Comparison of ENCODE assay signal across 2 cellular contexts in genomic region chr11:72000591-72000867, GRCh38.
TF ChIP-seq lines count a peak whose summit lies in the region.

No MANE protein-coding gene starts in this region.

TF ChIP-seq in GM12878, 131 proteins besides CTCF, POLR2A, EP300 and RAD21:
- TF ChIP-seq RELB (IDR thresholded peaks at IDR 0.05; ENCODE audit: low read depth) (no peak), POLR2AphosphoS5 (IDR thresholded peaks at IDR 0.05; ENCODE audit: low read length) (peak; percentile 21; the same call in 1 of the 2 replicates)

TF ChIP-seq in WTC11, 78 proteins besides CTCF, POLR2A, EP300 and RAD21:
- TF ChIP-seq, protein P1, sequence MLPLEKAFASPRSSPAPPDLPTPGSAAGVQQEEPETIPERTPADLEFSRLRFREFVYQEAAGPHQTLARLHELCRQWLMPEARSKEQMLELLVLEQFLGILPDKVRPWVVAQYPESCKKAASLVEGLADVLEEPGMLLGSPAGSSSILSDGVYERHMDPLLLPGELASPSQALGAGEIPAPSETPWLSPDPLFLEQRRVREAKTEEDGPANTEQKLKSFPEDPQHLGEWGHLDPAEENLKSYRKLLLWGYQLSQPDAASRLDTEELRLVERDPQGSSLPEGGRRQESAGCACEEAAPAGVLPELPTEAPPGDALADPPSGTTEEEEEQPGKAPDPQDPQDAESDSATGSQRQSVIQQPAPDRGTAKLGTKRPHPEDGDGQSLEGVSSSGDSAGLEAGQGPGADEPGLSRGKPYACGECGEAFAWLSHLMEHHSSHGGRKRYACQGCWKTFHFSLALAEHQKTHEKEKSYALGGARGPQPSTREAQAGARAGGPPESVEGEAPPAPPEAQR (CRISPR knock-in tag; IDR thresholded peaks at IDR 0.05) = no peak
- TF ChIP-seq NFE2L1 (CRISPR knock-in tag; IDR thresholded peaks at IDR 0.05) (no peak), ZNF232 (CRISPR knock-in tag; IDR thresholded peaks at IDR 0.05) (no peak), TEAD4 (CRISPR knock-in tag; IDR thresholded peaks at IDR 0.05) (no peak), ESRRA (CRISPR knock-in tag; IDR thresholded peaks at IDR 0.05; ENCODE audit: borderline replicate concordance) (no peak), E2F4 (CRISPR knock-in tag; IDR thresholded peaks at IDR 0.05; ENCODE audit: borderline replicate concordance, low read depth) (no peak), PRDM15 (CRISPR knock-in tag; IDR thresholded peaks at IDR 0.05) (no peak), NR3C1 (CRISPR knock-in tag; conservative IDR thresholded peaks at IDR 0.05; ENCODE audit: low read depth) (no peak), TP53 (CRISPR knock-in tag; IDR thresholded peaks at IDR 0.05) (no peak), ZBTB43 (CRISPR knock-in tag; IDR thresholded peaks at IDR 0.05) (no peak), ZNF263 (CRISPR knock-in tag; IDR thresholded peaks at IDR 0.05; ENCODE audit: low read depth) (no peak), ZNF396 (CRISPR knock-in tag; IDR thresholded peaks at IDR 0.05; ENCODE audit: borderline replicate concordance) (no peak), NFATC4 (CRISPR knock-in tag; IDR thresholded peaks at IDR 0.05) (no peak), ZMAT4 (CRISPR knock-in tag; IDR thresholded peaks at IDR 0.05) (no peak), IRF2 (CRISPR knock-in tag; IDR thresholded peaks at IDR 0.05; ENCODE audit: borderline replicate concordance, low read depth) (no peak)
- TF ChIP-seq, protein P2, sequence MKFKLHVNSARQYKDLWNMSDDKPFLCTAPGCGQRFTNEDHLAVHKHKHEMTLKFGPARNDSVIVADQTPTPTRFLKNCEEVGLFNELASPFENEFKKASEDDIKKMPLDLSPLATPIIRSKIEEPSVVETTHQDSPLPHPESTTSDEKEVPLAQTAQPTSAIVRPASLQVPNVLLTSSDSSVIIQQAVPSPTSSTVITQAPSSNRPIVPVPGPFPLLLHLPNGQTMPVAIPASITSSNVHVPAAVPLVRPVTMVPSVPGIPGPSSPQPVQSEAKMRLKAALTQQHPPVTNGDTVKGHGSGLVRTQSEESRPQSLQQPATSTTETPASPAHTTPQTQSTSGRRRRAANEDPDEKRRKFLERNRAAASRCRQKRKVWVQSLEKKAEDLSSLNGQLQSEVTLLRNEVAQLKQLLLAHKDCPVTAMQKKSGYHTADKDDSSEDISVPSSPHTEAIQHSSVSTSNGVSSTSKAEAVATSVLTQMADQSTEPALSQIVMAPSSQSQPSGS (CRISPR knock-in tag; IDR thresholded peaks at IDR 0.05; ENCODE audit: borderline replicate concordance, low read depth) = no peak
- TF ChIP-seq, protein P3, sequence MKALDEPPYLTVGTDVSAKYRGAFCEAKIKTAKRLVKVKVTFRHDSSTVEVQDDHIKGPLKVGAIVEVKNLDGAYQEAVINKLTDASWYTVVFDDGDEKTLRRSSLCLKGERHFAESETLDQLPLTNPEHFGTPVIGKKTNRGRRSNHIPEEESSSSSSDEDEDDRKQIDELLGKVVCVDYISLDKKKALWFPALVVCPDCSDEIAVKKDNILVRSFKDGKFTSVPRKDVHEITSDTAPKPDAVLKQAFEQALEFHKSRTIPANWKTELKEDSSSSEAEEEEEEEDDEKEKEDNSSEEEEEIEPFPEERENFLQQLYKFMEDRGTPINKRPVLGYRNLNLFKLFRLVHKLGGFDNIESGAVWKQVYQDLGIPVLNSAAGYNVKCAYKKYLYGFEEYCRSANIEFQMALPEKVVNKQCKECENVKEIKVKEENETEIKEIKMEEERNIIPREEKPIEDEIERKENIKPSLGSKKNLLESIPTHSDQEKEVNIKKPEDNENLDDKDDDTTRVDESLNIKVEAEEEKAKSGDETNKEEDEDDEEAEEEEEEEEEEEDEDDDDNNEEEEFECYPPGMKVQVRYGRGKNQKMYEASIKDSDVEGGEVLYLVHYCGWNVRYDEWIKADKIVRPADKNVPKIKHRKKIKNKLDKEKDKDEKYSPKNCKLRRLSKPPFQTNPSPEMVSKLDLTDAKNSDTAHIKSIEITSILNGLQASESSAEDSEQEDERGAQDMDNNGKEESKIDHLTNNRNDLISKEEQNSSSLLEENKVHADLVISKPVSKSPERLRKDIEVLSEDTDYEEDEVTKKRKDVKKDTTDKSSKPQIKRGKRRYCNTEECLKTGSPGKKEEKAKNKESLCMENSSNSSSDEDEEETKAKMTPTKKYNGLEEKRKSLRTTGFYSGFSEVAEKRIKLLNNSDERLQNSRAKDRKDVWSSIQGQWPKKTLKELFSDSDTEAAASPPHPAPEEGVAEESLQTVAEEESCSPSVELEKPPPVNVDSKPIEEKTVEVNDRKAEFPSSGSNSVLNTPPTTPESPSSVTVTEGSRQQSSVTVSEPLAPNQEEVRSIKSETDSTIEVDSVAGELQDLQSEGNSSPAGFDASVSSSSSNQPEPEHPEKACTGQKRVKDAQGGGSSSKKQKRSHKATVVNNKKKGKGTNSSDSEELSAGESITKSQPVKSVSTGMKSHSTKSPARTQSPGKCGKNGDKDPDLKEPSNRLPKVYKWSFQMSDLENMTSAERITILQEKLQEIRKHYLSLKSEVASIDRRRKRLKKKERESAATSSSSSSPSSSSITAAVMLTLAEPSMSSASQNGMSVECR (CRISPR knock-in tag; IDR thresholded peaks at IDR 0.05; ENCODE audit: borderline replicate concordance) = no peak
- TF ChIP-seq, protein P4, sequence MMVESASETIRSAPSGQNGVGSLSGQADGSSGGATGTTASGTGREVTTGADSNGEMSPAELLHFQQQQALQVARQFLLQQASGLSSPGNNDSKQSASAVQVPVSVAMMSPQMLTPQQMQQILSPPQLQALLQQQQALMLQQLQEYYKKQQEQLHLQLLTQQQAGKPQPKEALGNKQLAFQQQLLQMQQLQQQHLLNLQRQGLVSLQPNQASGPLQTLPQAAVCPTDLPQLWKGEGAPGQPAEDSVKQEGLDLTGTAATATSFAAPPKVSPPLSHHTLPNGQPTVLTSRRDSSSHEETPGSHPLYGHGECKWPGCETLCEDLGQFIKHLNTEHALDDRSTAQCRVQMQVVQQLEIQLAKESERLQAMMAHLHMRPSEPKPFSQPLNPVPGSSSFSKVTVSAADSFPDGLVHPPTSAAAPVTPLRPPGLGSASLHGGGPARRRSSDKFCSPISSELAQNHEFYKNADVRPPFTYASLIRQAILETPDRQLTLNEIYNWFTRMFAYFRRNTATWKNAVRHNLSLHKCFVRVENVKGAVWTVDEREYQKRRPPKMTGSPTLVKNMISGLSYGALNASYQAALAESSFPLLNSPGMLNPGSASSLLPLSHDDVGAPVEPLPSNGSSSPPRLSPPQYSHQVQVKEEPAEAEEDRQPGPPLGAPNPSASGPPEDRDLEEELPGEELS (CRISPR knock-in tag; IDR thresholded peaks at IDR 0.05) = no peak
- TF ChIP-seq, protein P5, sequence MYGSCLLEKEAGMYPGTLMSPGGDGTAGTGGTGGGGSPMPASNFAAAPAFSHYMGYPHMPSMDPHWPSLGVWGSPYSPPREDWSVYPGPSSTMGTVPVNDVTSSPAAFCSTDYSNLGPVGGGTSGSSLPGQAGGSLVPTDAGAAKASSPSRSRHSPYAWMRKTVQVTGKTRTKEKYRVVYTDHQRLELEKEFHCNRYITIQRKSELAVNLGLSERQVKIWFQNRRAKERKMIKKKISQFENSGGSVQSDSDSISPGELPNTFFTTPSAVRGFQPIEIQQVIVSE (CRISPR knock-in tag; IDR thresholded peaks at IDR 0.05; ENCODE audit: borderline replicate concordance) = no peak
- TF ChIP-seq, protein P6, sequence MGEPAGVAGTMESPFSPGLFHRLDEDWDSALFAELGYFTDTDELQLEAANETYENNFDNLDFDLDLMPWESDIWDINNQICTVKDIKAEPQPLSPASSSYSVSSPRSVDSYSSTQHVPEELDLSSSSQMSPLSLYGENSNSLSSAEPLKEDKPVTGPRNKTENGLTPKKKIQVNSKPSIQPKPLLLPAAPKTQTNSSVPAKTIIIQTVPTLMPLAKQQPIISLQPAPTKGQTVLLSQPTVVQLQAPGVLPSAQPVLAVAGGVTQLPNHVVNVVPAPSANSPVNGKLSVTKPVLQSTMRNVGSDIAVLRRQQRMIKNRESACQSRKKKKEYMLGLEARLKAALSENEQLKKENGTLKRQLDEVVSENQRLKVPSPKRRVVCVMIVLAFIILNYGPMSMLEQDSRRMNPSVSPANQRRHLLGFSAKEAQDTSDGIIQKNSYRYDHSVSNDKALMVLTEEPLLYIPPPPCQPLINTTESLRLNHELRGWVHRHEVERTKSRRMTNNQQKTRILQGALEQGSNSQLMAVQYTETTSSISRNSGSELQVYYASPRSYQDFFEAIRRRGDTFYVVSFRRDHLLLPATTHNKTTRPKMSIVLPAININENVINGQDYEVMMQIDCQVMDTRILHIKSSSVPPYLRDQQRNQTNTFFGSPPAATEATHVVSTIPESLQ (CRISPR knock-in tag; IDR thresholded peaks at IDR 0.05) = no peak
